1 cellular context compared by ENCODE assay signal in the genomic region with DNA sequence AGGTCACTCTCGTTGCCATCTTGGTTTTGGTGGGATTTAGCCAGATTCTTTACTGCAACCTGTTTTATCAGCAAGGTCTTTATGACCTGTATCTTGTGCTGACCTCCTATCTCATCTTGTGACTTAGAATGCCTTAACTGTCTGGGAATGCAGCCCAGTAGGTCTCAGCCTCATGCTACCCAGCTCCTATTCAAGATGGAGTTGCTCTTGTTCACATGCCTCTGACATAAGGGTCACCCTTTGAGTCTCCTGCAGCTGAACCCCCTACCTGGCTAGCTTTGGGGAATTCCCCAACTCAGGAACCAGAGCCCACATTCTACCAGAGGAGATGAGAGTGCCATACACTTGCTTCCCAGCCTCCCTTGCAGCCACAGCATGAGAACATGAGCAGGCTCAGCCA.
TF ChIP-seq lines count a peak whose summit lies in the region.

No MANE protein-coding gene starts in this region.

TF ChIP-seq in GM12878, 131 proteins besides CTCF, POLR2A, EP300 and RAD21:
- TF ChIP-seq, protein P1, sequence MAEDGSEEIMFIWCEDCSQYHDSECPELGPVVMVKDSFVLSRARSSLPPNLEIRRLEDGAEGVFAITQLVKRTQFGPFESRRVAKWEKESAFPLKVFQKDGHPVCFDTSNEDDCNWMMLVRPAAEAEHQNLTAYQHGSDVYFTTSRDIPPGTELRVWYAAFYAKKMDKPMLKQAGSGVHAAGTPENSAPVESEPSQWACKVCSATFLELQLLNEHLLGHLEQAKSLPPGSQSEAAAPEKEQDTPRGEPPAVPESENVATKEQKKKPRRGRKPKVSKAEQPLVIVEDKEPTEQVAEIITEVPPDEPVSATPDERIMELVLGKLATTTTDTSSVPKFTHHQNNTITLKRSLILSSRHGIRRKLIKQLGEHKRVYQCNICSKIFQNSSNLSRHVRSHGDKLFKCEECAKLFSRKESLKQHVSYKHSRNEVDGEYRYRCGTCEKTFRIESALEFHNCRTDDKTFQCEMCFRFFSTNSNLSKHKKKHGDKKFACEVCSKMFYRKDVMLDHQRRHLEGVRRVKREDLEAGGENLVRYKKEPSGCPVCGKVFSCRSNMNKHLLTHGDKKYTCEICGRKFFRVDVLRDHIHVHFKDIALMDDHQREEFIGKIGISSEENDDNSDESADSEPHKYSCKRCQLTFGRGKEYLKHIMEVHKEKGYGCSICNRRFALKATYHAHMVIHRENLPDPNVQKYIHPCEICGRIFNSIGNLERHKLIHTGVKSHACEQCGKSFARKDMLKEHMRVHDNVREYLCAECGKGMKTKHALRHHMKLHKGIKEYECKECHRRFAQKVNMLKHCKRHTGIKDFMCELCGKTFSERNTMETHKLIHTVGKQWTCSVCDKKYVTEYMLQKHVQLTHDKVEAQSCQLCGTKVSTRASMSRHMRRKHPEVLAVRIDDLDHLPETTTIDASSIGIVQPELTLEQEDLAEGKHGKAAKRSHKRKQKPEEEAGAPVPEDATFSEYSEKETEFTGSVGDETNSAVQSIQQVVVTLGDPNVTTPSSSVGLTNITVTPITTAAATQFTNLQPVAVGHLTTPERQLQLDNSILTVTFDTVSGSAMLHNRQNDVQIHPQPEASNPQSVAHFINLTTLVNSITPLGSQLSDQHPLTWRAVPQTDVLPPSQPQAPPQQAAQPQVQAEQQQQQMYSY (CRISPR knock-in tag; IDR thresholded peaks at IDR 0.05) = 0 out of 2 replicates have a peak, but pooled peaks have one; percentile 35
